8 cellular contexts compared by ENCODE assay signal in the genomic region with DNA sequence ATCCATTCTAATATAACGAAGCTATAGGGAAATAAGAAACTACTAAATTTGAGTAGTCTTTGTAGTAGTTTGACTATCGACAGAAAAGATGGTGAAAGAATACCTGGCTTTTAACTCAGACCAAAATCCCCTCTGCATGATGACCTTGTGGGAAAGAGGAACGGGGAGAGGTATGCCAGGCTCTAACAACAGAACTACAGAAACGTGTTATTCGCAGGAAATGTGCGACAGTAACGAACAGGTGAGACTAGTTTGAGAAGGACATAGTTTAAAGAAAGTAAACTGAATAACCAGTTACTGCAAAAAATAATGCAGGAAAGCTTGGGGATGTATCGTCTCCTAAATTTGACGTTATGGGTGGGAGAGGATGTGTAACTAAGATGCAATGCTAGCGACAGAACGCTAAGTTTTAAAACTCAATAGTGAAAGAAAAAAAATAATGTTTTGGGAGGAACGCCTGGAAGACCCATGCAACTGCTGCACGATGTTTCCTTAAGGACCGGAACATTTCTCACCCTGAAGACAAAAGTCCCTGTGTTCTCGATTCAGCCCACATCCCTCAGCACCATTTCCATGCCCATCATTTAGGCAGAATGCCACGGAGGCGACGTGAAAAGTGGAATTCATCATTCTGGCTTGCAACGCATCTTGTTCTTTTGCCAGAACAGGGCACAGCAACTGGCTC. TPM values are rescaled to one million over a fixed set of nuclear protein-coding genes. Genes with fewer than 3 reads are reported as not detected.
A peak's percentile ranks its signal among the peaks of the same experiment; 100 is the strongest.
DNase-seq lines count a peak whose midpoint lies in the region; ATAC-seq, FAIRE-seq and TF ChIP-seq lines count a peak whose summit lies in the region.

No MANE protein-coding gene starts in this region.

- no peaks in the 10 kb centered on the region for H3K4me1 ChIP-seq in esophagus (ENCODE audit: control insufficient read depth in 2 of 2, insufficient read depth in 2 of 2, low read length in 1 of 2)
- H3K4me1 ChIP-seq in parathyroid adenoma = peaks cover 4% of the 10 kb centered on the region

- no peaks in the 10 kb centered on the region for H3K9me3 ChIP-seq in esophagus (ENCODE audit: control insufficient read depth in 2 of 2, insufficient read depth in 1 of 2, low read depth in 1 of 2, low read length in 1 of 2)
- no peaks in the 10 kb centered on the region for H3K9me3 ChIP-seq in parathyroid adenoma (ENCODE audit: control insufficient read depth, low read length)

- TF ChIP-seq CTCF in parathyroid adenoma (IDR thresholded peaks at IDR 0.05) = no peak

- no peaks in the 10 kb centered on the region for H3K36me3 ChIP-seq in esophagus (ENCODE audit: control insufficient read depth in 2 of 2, insufficient read depth in 2 of 2, low read length in 1 of 2)
- H3K36me3 ChIP-seq in parathyroid adenoma (ENCODE audit: control insufficient read depth, insufficient read depth, low read length) = no peaks in the 10 kb centered on the region

- peak overlapping the region; percentile 63 for H2AFZ ChIP-seq in parathyroid adenoma

- H3K9ac ChIP-seq in parathyroid adenoma = no peak overlapping the region

- H3K27me3 ChIP-seq in esophagus (ENCODE audit: control insufficient read depth in 1 of 2, insufficient read depth in 2 of 2, low read length in 2 of 2) (no peaks in the 10 kb centered on the region), parathyroid adenoma (ENCODE audit: control insufficient read depth, insufficient read depth, low read length) (no peaks in the 10 kb centered on the region)

- H3K27ac ChIP-seq in esophagus (ENCODE audit: low read depth in 2 of 2, low read length in 1 of 2) = peak overlapping the region; percentile 83 to 100
- peak overlapping the region; percentile 58 for H3K27ac ChIP-seq in parathyroid adenoma

- ATAC-seq in HG02970 (IDR thresholded peaks at IDR 0.05; ENCODE audit: low FRiP score, unreplicated experiment) (no peak), left lobe of liver (no peak)

- FAIRE-seq in GM18507 (lab: Jason Lieb, UNC) = peak; percentile 15

- peak overlapping the region; percentile 84 to 97 for H3K4me3 ChIP-seq in esophagus (ENCODE audit: low read depth in 1 of 2, low read length in 2 of 2)
- peak overlapping the region; percentile 99 for H3K4me3 ChIP-seq in parathyroid adenoma (ENCODE audit: low read depth, low read length)

- WGBS in esophagus, 2 donors = 6 to 7% methylated on average over 19 of the region's 19 CpGs

- DNase-seq in GM18507 (ENCODE audit: extremely low spot score, insufficient read length, low read depth) (no peak), NCI-H1417 treated with DMSO at 0.1 percent for 48 hours (lab: John Stamatoyannopoulos, UW) (no peak), left lobe of liver (ENCODE audit: low spot score) (no peak), NCI-H1694 (lab: John Stamatoyannopoulos, UW) (no peak)

- H3K4me2 ChIP-seq in parathyroid adenoma (ENCODE audit: low read length) = peak overlapping the region; percentile 80

- peaks cover 2% of the 10 kb centered on the region for H3K79me2 ChIP-seq in parathyroid adenoma

TF ChIP-seq in PFSK-1, 5 proteins besides CTCF, POLR2A, EP300 and RAD21:
- peak; percentile 74 for TF ChIP-seq POLR2AphosphoS5 (IDR thresholded peaks at IDR 0.05; ENCODE audit: low read depth, low read length)
- TF ChIP-seq TAF1 (IDR thresholded peaks at IDR 0.05; ENCODE audit: borderline replicate concordance, insufficient read depth, low read length) = no peak

RNA-seq across cellular contexts. Expression of a gene that starts 1.6 kb away (rescaled TPM):
- 8.8 TPM for polyA plus RNA-seq in PFSK-1 (2012; ENCODE audit: insufficient read length, low read depth)
- polyA plus RNA-seq in esophagus = 10 to 100 TPM in 1 of 2 donors, 1 to 10 TPM in 1; 7.4 to 12.5 TPM
- 9.6 TPM for total RNA-seq in left lobe of liver
